In genomic region chr5:154937718-154938466, GRCh38 we compare ENCODE assay signal across 8 cellular contexts.
DNase-seq lines count a peak whose midpoint lies in the region; ATAC-seq, FAIRE-seq and TF ChIP-seq lines count a peak whose summit lies in the region.

GEMIN5 (minus strand) TSS chr5:154938211; CDS start chr5:154938133, 78 bp downstream.

- peak; percentile 64 for TF ChIP-seq POLR2A in erythroblast (IDR thresholded peaks at IDR 0.05; ENCODE audit: low read length)

- peak within 1 kb of the TSS; percentile 74 for H3K9ac ChIP-seq in HUES48 (ENCODE audit: low read depth, low read length)
- peak within 1 kb of the TSS; percentile 72 to 84 for H3K9ac ChIP-seq in mucosa of rectum (ENCODE audit: low read depth in 1 of 2, low read length in 2 of 2)

- no peak for FAIRE-seq in D721Med (lab: Jason Lieb, UNC)

- H3K27ac ChIP-seq in HUES48 (ENCODE audit: low read depth, low read length): peak within 1 kb of the TSS; percentile 31
- H3K27ac ChIP-seq in mucosa of rectum (ENCODE audit: low read depth in 2 of 2, low read length in 2 of 2): peak within 1 kb of the TSS; percentile 49 to 58

- H3K4me3 ChIP-seq in HUES48 (ENCODE audit: low read depth, low read length): peak within 1 kb of the TSS; percentile 98
- H3K4me3 ChIP-seq in mucosa of rectum (ENCODE audit: low read length in 2 of 2): peak within 1 kb of the TSS; percentile 83 to 90

- ATAC-seq in GM21390 (IDR thresholded peaks at IDR 0.05; ENCODE audit: unreplicated experiment): peak; percentile 88

- no peak for TF ChIP-seq CTCF in D721Med (IDR thresholded peaks at IDR 0.05; ENCODE audit: insufficient read depth, missing control alignments)

- DNase-seq in D721Med (ENCODE audit: insufficient read length, low spot score) (peak; percentile 90), OCI-M1 (lab: John Stamatoyannopoulos, UW) (peak; percentile 94), activated T-cell treated with anti-CD3 and anti-CD28 coated beads for 48 hours (ENCODE audit: low read depth) (peak; percentile 86), erythroblast (lab: John Stamatoyannopoulos, UW) (peak; percentile 94)
- DNase-seq in stimulated activated CD8-positive, alpha-beta memory T cell treated with anti-CD3 and anti-CD28 coated beads, Interleukin-4, amount 100 ng/mL, for 48 hours: peak; percentile 87

- H3K36me3 ChIP-seq in HUES48 (ENCODE audit: control insufficient read depth, insufficient read depth, low read length): peaks cover 21% of the 10 kb centered on the region
- H3K36me3 ChIP-seq in mucosa of rectum (ENCODE audit: control insufficient read depth in 2 of 2, insufficient read depth in 2 of 2, low read length in 2 of 2): peaks cover 0 to 9% of the 10 kb centered on the region in 2 donors

- H3K9me3 ChIP-seq in HUES48 (ENCODE audit: control insufficient read depth, insufficient read depth, low read length) (no peaks in the 10 kb centered on the region), mucosa of rectum (ENCODE audit: control insufficient read depth in 2 of 2, low read length in 2 of 2) (no peaks in the 10 kb centered on the region)

- no peaks in the 10 kb centered on the region for H3K27me3 ChIP-seq in HUES48 (ENCODE audit: control insufficient read depth, insufficient read depth, low read length)
- H3K27me3 ChIP-seq in mucosa of rectum (ENCODE audit: control insufficient read depth in 2 of 2, insufficient read depth in 2 of 2, low read length in 2 of 2): no peaks in the 10 kb centered on the region

- H3K4me1 ChIP-seq in HUES48 (ENCODE audit: control insufficient read depth, insufficient read depth, low read length) (peaks cover 10% of the 10 kb centered on the region; the same call in 1 of the 2 replicates), mucosa of rectum (ENCODE audit: control insufficient read depth in 2 of 2, insufficient read depth in 2 of 2, low read length in 2 of 2) (peaks cover 10 to 18% of the 10 kb centered on the region in 2 donors)

Comparison
In these comparisons a context has a peak if more than half of its experiments do, and no peak if none do; other contexts are left out.
1. Peak in every context shown above with its lines: DNase-seq, ATAC-seq, H3K4me3 ChIP-seq and H3K27ac ChIP-seq.